In genomic region chr4:19348746-19349145, GRCh38 we compare ENCODE assay signal across 22 cellular contexts.
"Had no signal": no experiment of that assay in that cellular context is flagged by ENCODE, and none has a peak within 500 bp of the region (broad histone marks: within the 10 kb centered on the region; RNA-seq: fewer than 3 reads in every experiment).

No MANE protein-coding gene starts in this region.

- DNase-seq: effector memory CD4-positive, alpha-beta T cell; glutamatergic neuron; kidney; left cardiac atrium; left ventricle myocardium inferior; lower lobe of right lung; midbrain; nucleus accumbens; ovary; sigmoid colon; stimulated activated CD4-positive, alpha-beta T cell treated with anti-CD3 and anti-CD28 coated beads, Interleukin-2, amount 100 ng/mL, for 24 hours; stimulated activated CD4-positive, alpha-beta T cell treated with anti-CD3 and anti-CD28 coated beads, Interleukin-4, amount 100 ng/mL, for 4 hours; stimulated activated naive B cell treated with anti-CD40 and anti-IgM and Interleukin-4, amounts not matched to agents 10 μg/mL and 1 μg/mL and 100 μg/mL, for 72 hours; stimulated activated naive CD8-positive, alpha-beta T cell treated with anti-CD3 and anti-CD28 coated beads, Interleukin-15, amount 100 ng/mL, for 72 hours; trophoblast cell had no signal

- H3K27ac ChIP-seq: epithelial cell of prostate, esophagus muscularis mucosa, gastroesophageal sphincter, left ventricle myocardium inferior, lower lobe of right lung, neural progenitor cell, ovary, right atrium auricular region, sigmoid colon, skin epidermis, thoracic aorta had no signal

- H3K4me1 ChIP-seq: esophagus muscularis mucosa, gastroesophageal sphincter, left ventricle myocardium inferior, lower lobe of right lung, neural progenitor cell, right atrium auricular region, sigmoid colon had no signal

- H3K36me3 ChIP-seq: esophagus muscularis mucosa, gastroesophageal sphincter, left ventricle myocardium inferior, lower lobe of right lung, neural progenitor cell, ovary, right atrium auricular region, sigmoid colon, thoracic aorta had no signal

- H3K4me3 ChIP-seq: esophagus muscularis mucosa, gastroesophageal sphincter, left ventricle myocardium inferior, lower lobe of right lung, neural progenitor cell, ovary, right atrium auricular region, sigmoid colon, skin epidermis, thoracic aorta had no signal

- H3K27me3 ChIP-seq: esophagus muscularis mucosa, gastroesophageal sphincter, neural progenitor cell, ovary, right atrium auricular region, sigmoid colon had no signal

- H3K9me3 ChIP-seq: esophagus muscularis mucosa, gastroesophageal sphincter, left ventricle myocardium inferior, lower lobe of right lung, ovary, right atrium auricular region, thoracic aorta had no signal
